In the genomic region with DNA sequence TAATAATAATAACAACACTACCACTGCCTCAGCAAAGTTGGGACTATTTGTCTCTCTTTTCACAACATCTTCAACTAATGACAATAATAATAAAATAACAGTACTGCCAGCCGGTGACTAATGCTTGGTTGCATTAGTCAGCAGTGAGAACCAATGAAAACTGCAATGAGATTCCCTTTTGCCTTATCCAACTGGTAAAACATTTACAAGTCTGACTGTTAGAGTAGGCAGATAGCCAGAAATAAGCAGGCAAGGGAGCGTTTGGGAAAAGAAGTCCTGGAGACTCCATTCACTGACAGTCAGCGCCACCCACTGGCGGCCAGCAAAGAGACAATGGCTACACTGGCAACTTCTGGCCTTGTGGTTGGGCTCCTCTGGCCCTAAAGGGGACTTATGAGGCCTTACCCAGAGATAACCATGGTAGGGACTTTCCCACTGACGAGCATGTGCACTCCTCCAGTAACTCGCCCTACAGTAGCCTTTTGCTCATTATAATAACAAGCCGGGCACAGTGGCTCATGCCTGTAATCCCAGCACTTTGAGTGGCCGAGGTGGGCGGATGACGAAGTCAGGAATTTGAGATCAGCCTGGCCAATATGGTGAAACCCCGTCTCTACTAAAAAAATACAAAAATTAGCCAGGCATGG, we compare ENCODE assay signal across 1 cellular context.
TF ChIP-seq lines count a peak whose summit lies in the region.

No MANE protein-coding gene starts in this region.

TF ChIP-seq in GM12878, 131 proteins besides CTCF, POLR2A, EP300 and RAD21 (continued from another document and continues in another):
- TF ChIP-seq, protein P1, sequence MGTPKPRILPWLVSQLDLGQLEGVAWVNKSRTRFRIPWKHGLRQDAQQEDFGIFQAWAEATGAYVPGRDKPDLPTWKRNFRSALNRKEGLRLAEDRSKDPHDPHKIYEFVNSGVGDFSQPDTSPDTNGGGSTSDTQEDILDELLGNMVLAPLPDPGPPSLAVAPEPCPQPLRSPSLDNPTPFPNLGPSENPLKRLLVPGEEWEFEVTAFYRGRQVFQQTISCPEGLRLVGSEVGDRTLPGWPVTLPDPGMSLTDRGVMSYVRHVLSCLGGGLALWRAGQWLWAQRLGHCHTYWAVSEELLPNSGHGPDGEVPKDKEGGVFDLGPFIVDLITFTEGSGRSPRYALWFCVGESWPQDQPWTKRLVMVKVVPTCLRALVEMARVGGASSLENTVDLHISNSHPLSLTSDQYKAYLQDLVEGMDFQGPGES (IDR thresholded peaks at IDR 0.05): no peak
- TF ChIP-seq SMARCA5 (IDR thresholded peaks at IDR 0.05) (peak; percentile 63; the same call in 1 of the 2 replicates), CBX5 (IDR thresholded peaks at IDR 0.05; ENCODE audit: low read depth) (no peak), RUNX3 (IDR thresholded peaks at IDR 0.05; ENCODE audit: low read length) (peak; percentile 70), KDM1A (IDR thresholded peaks at IDR 0.05; ENCODE audit: borderline replicate concordance) (no peak), NR2F1 (conservative IDR thresholded peaks at IDR 0.05) (peak; percentile 35; the same call in 1 of the 2 replicates), RCOR1 (conservative IDR thresholded peaks at IDR 0.05; ENCODE audit: low read depth, low read length) (no peak), NFXL1 (IDR thresholded peaks at IDR 0.05; ENCODE audit: borderline replicate concordance) (no peak), NBN (IDR thresholded peaks at IDR 0.05) (no peak), NR2C2 (IDR thresholded peaks at IDR 0.05; ENCODE audit: borderline replicate concordance, control insufficient read depth, insufficient read length, low read depth) (no peak), CEBPB (IDR thresholded peaks at IDR 0.05; ENCODE audit: borderline replicate concordance in 1 of 2, low read depth in 2 of 2, low read length in 2 of 2) (no peak), RBBP5 (conservative IDR thresholded peaks at IDR 0.05) (no peak), SREBF1 (IDR thresholded peaks at IDR 0.05; ENCODE audit: low read length) (no peak), RB1 (IDR thresholded peaks at IDR 0.05; ENCODE audit: borderline replicate concordance) (no peak), BHLHE40 (IDR thresholded peaks at IDR 0.05; ENCODE audit: borderline replicate concordance in 1 of 2, low read depth in 2 of 2, low read length in 1 of 2) (peak in 1 of 2 experiments; percentile 63; a peak in 1 of 4 replicates), IKZF2 (IDR thresholded peaks at IDR 0.05) (peak in 1 of 2 experiments; percentile 28; a peak in 1 of 4 replicates), RELA (IDR thresholded peaks at IDR 0.05; ENCODE audit: borderline replicate concordance, partially characterized antibody) (peak; percentile 75), TARDBP (IDR thresholded peaks at IDR 0.05; ENCODE audit: borderline replicate concordance) (no peak), LARP7 (IDR thresholded peaks at IDR 0.05) (no peak), POLR2AphosphoS5 (IDR thresholded peaks at IDR 0.05; ENCODE audit: low read length) (no peak)
- TF ChIP-seq, protein P2, sequence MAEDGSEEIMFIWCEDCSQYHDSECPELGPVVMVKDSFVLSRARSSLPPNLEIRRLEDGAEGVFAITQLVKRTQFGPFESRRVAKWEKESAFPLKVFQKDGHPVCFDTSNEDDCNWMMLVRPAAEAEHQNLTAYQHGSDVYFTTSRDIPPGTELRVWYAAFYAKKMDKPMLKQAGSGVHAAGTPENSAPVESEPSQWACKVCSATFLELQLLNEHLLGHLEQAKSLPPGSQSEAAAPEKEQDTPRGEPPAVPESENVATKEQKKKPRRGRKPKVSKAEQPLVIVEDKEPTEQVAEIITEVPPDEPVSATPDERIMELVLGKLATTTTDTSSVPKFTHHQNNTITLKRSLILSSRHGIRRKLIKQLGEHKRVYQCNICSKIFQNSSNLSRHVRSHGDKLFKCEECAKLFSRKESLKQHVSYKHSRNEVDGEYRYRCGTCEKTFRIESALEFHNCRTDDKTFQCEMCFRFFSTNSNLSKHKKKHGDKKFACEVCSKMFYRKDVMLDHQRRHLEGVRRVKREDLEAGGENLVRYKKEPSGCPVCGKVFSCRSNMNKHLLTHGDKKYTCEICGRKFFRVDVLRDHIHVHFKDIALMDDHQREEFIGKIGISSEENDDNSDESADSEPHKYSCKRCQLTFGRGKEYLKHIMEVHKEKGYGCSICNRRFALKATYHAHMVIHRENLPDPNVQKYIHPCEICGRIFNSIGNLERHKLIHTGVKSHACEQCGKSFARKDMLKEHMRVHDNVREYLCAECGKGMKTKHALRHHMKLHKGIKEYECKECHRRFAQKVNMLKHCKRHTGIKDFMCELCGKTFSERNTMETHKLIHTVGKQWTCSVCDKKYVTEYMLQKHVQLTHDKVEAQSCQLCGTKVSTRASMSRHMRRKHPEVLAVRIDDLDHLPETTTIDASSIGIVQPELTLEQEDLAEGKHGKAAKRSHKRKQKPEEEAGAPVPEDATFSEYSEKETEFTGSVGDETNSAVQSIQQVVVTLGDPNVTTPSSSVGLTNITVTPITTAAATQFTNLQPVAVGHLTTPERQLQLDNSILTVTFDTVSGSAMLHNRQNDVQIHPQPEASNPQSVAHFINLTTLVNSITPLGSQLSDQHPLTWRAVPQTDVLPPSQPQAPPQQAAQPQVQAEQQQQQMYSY (CRISPR knock-in tag; IDR thresholded peaks at IDR 0.05): no peak
- TF ChIP-seq, protein P3, sequence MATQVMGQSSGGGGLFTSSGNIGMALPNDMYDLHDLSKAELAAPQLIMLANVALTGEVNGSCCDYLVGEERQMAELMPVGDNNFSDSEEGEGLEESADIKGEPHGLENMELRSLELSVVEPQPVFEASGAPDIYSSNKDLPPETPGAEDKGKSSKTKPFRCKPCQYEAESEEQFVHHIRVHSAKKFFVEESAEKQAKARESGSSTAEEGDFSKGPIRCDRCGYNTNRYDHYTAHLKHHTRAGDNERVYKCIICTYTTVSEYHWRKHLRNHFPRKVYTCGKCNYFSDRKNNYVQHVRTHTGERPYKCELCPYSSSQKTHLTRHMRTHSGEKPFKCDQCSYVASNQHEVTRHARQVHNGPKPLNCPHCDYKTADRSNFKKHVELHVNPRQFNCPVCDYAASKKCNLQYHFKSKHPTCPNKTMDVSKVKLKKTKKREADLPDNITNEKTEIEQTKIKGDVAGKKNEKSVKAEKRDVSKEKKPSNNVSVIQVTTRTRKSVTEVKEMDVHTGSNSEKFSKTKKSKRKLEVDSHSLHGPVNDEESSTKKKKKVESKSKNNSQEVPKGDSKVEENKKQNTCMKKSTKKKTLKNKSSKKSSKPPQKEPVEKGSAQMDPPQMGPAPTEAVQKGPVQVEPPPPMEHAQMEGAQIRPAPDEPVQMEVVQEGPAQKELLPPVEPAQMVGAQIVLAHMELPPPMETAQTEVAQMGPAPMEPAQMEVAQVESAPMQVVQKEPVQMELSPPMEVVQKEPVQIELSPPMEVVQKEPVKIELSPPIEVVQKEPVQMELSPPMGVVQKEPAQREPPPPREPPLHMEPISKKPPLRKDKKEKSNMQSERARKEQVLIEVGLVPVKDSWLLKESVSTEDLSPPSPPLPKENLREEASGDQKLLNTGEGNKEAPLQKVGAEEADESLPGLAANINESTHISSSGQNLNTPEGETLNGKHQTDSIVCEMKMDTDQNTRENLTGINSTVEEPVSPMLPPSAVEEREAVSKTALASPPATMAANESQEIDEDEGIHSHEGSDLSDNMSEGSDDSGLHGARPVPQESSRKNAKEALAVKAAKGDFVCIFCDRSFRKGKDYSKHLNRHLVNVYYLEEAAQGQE (IDR thresholded peaks at IDR 0.05; ENCODE audit: low read depth, low read length): no peak
- TF ChIP-seq, protein P4, sequence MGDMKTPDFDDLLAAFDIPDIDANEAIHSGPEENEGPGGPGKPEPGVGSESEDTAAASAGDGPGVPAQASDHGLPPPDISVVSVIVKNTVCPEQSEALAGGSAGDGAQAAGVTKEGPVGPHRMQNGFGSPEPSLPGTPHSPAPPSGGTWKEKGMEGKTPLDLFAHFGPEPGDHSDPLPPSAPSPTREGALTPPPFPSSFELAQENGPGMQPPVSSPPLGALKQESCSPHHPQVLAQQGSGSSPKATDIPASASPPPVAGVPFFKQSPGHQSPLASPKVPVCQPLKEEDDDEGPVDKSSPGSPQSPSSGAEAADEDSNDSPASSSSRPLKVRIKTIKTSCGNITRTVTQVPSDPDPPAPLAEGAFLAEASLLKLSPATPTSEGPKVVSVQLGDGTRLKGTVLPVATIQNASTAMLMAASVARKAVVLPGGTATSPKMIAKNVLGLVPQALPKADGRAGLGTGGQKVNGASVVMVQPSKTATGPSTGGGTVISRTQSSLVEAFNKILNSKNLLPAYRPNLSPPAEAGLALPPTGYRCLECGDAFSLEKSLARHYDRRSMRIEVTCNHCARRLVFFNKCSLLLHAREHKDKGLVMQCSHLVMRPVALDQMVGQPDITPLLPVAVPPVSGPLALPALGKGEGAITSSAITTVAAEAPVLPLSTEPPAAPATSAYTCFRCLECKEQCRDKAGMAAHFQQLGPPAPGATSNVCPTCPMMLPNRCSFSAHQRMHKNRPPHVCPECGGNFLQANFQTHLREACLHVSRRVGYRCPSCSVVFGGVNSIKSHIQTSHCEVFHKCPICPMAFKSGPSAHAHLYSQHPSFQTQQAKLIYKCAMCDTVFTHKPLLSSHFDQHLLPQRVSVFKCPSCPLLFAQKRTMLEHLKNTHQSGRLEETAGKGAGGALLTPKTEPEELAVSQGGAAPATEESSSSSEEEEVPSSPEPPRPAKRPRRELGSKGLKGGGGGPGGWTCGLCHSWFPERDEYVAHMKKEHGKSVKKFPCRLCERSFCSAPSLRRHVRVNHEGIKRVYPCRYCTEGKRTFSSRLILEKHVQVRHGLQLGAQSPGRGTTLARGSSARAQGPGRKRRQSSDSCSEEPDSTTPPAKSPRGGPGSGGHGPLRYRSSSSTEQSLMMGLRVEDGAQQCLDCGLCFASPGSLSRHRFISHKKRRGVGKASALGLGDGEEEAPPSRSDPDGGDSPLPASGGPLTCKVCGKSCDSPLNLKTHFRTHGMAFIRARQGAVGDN (IDR thresholded peaks at IDR 0.05): no peak
- TF ChIP-seq, protein P5, sequence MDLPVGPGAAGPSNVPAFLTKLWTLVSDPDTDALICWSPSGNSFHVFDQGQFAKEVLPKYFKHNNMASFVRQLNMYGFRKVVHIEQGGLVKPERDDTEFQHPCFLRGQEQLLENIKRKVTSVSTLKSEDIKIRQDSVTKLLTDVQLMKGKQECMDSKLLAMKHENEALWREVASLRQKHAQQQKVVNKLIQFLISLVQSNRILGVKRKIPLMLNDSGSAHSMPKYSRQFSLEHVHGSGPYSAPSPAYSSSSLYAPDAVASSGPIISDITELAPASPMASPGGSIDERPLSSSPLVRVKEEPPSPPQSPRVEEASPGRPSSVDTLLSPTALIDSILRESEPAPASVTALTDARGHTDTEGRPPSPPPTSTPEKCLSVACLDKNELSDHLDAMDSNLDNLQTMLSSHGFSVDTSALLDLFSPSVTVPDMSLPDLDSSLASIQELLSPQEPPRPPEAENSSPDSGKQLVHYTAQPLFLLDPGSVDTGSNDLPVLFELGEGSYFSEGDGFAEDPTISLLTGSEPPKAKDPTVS (IDR thresholded peaks at IDR 0.05; ENCODE audit: low read depth, low read length): no peak
- TF ChIP-seq, protein P6, sequence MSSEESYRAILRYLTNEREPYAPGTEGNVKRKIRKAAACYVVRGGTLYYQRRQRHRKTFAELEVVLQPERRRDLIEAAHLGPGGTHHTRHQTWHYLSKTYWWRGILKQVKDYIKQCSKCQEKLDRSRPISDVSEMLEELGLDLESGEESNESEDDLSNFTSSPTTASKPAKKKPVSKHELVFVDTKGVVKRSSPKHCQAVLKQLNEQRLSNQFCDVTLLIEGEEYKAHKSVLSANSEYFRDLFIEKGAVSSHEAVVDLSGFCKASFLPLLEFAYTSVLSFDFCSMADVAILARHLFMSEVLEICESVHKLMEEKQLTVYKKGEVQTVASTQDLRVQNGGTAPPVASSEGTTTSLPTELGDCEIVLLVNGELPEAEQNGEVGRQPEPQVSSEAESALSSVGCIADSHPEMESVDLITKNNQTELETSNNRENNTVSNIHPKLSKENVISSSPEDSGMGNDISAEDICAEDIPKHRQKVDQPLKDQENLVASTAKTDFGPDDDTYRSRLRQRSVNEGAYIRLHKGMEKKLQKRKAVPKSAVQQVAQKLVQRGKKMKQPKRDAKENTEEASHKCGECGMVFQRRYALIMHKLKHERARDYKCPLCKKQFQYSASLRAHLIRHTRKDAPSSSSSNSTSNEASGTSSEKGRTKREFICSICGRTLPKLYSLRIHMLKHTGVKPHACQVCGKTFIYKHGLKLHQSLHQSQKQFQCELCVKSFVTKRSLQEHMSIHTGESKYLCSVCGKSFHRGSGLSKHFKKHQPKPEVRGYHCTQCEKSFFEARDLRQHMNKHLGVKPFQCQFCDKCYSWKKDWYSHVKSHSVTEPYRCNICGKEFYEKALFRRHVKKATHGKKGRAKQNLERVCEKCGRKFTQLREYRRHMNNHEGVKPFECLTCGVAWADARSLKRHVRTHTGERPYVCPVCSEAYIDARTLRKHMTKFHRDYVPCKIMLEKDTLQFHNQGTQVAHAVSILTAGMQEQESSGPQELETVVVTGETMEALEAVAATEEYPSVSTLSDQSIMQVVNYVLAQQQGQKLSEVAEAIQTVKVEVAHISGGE (CRISPR knock-in tag; IDR thresholded peaks at IDR 0.05): no peak
- TF ChIP-seq, protein P7, sequence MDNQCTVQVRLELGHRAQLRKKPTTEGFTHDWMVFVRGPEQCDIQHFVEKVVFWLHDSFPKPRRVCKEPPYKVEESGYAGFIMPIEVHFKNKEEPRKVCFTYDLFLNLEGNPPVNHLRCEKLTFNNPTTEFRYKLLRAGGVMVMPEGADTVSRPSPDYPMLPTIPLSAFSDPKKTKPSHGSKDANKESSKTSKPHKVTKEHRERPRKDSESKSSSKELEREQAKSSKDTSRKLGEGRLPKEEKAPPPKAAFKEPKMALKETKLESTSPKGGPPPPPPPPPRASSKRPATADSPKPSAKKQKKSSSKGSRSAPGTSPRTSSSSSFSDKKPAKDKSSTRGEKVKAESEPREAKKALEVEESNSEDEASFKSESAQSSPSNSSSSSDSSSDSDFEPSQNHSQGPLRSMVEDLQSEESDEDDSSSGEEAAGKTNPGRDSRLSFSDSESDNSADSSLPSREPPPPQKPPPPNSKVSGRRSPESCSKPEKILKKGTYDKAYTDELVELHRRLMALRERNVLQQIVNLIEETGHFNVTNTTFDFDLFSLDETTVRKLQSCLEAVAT (IDR thresholded peaks at IDR 0.05): no peak
- TF ChIP-seq, protein P8, sequence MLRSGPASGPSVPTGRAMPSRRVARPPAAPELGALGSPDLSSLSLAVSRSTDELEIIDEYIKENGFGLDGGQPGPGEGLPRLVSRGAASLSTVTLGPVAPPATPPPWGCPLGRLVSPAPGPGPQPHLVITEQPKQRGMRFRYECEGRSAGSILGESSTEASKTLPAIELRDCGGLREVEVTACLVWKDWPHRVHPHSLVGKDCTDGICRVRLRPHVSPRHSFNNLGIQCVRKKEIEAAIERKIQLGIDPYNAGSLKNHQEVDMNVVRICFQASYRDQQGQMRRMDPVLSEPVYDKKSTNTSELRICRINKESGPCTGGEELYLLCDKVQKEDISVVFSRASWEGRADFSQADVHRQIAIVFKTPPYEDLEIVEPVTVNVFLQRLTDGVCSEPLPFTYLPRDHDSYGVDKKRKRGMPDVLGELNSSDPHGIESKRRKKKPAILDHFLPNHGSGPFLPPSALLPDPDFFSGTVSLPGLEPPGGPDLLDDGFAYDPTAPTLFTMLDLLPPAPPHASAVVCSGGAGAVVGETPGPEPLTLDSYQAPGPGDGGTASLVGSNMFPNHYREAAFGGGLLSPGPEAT (IDR thresholded peaks at IDR 0.05; ENCODE audit: low read depth): 0 out of 2 replicates have a peak, but pooled peaks have one; percentile 34
